ENCODE assay signal across 17 cellular contexts in the genomic region with DNA sequence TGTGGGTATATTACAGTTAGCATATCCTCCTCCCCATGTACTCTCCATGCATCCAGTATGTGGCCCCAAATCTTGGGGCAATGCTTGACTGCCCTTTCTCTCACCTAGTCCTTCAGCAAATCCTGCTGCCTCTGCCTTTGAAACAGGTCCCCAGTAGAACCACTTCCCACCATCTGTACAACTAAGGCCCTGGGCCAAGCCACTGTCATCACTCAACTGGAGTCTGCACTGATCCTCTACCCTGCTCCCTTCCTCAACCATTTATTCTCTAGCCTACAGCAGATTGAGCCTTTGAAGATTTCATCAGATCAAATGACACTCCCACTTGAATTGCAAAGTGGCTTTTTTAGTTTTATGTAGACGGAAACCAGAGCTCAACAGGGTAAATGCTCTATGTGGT. TPM values are rescaled to one million over a fixed set of nuclear protein-coding genes. Genes with fewer than 3 reads are reported as not detected.
"Had no signal": no experiment of that assay in that cellular context is flagged by ENCODE, and none has a peak within 500 bp of the region (broad histone marks: within the 10 kb centered on the region; RNA-seq: fewer than 3 reads in every experiment).

No MANE protein-coding gene starts in this region.

- H3K27me3 ChIP-seq: body of pancreas, ovary, right lobe of liver, upper lobe of left lung had no signal

- H3K4me1 ChIP-seq: body of pancreas, right lobe of liver, upper lobe of left lung had no signal

- DNase-seq: activated CD4-positive, alpha-beta T cell treated with anti-CD3 and anti-CD28 coated beads, Interleukin-2, amount 10 ng/mL, durations not matched to agents 7 days and 5 days; activated CD4-positive, CD25-positive, alpha-beta regulatory T cell; activated naive CD8-positive, alpha-beta T cell treated with anti-CD3 and anti-CD28 coated beads for 36 hours; amygdala; body of pancreas; cortex of kidney; foreskin melanocyte; kidney glomerular epithelial cell; left ventricle myocardium superior; mucosa of descending colon; naive thymus-derived CD4-positive, alpha-beta T cell; ovary; right lobe of liver; stimulated activated naive CD8-positive, alpha-beta T cell treated with anti-CD3 and anti-CD28 coated beads, Interleukin-15, Interleukin-2, amounts not matched to agents 100 U/mL and 50 U/mL, for 24 hours; upper lobe of left lung had no signal

- H3K4me3 ChIP-seq: body of pancreas, mucosa of descending colon, ovary, right lobe of liver, smooth muscle cell, upper lobe of left lung had no signal

- H3K27ac ChIP-seq: body of pancreas, epithelial cell of prostate, ovary, right lobe of liver, upper lobe of left lung had no signal

- H3K36me3 ChIP-seq: ovary, right lobe of liver, upper lobe of left lung had no signal

- H3K9me3 ChIP-seq: mucosa of descending colon, ovary, right lobe of liver, upper lobe of left lung had no signal

RNA-seq across cellular contexts. Expression of gene ATP8A2, which starts 43.4 kb away (rescaled TPM):
- total RNA-seq: right lobe of liver had no signal
